In genomic region chr9:131698715-131699053, GRCh38 we compare ENCODE assay signal across 1 cellular context.
TF ChIP-seq lines count a peak whose summit lies in the region.

No MANE protein-coding gene starts in this region.

TF ChIP-seq in SK-N-SH, 30 proteins besides CTCF, POLR2A, EP300 and RAD21 (continued from another document):
- no peak for TF ChIP-seq ZBTB33 (IDR thresholded peaks at IDR 0.05; ENCODE audit: borderline replicate concordance, low read depth)
TF ChIP-seq in SK-N-SH: peak in this region for 0.
